In genomic region chr16:27284865-27285675, GRCh38 we compare ENCODE assay signal across 1 cellular context.
TF ChIP-seq lines count a peak whose summit lies in the region.

No MANE protein-coding gene starts in this region.

TF ChIP-seq in GM12878, 131 proteins besides CTCF, POLR2A, EP300 and RAD21 (continued from another document):
- peak; percentile 52; the same call in 1 of the 2 replicates for TF ChIP-seq PKNOX1 (IDR thresholded peaks at IDR 0.05)
TF ChIP-seq in GM12878: peak in this region for 12.
